ENCODE assay signal across 20 cellular contexts in genomic region chr19:29107831-29108230, GRCh38.
DNase-seq lines count a peak whose midpoint lies in the region; ATAC-seq, FAIRE-seq and TF ChIP-seq lines count a peak whose summit lies in the region.
"Had no signal": no experiment of that assay in that cellular context is flagged by ENCODE, and none has a peak within 500 bp of the region (broad histone marks: within the 10 kb centered on the region; RNA-seq: fewer than 3 reads in every experiment).

No MANE protein-coding gene starts in this region.

- intact Hi-C loops in posterior vena cava (cut with DNase I), result loop anchor here in 1 of 2 donors (5.0 kb wide), 1 partner anchor 299 kb away; no protein-coding TSS in a partner anchor

- POLR2A ChIA-PET in activated CD4-positive, alpha-beta T cell treated with anti-CD3 and anti-CD28 coated beads, Interleukin-2, amount 10 ng/mL, durations not matched to agents 7 days and 5 days (lab: Charles Lee), result no interaction called here

- no peaks in the 10 kb centered on the region for H3K27me3 ChIP-seq in bronchial epithelial cell (ENCODE audit: control insufficient read depth, insufficient read depth, low read length)

- no peaks in the 10 kb centered on the region for H3K4me1 Mint-ChIP-seq in stimulated activated effector memory CD8-positive, alpha-beta T cell treated with anti-CD3 and anti-CD28 coated beads, Interleukin-12 subunit alpha, Interleukin-12 subunit beta, amount 100 ng/mL, for 72 hours
- H3K4me1 Mint-ChIP-seq in activated CD4-positive, alpha-beta T cell treated with anti-CD3 and anti-CD28 coated beads, Interleukin-2, amount 10 ng/mL, durations not matched to agents 7 days and 5 days, result no peaks in the 10 kb centered on the region
- H3K4me1 Mint-ChIP-seq: CD4-positive, alpha-beta memory T cell had no signal

- no peak overlapping the region for H3K4me3 Mint-ChIP-seq in stimulated activated effector memory CD8-positive, alpha-beta T cell treated with anti-CD3 and anti-CD28 coated beads, Interleukin-12 subunit alpha, Interleukin-12 subunit beta, amount 100 ng/mL, for 72 hours
- H3K4me3 Mint-ChIP-seq in activated CD4-positive, alpha-beta T cell treated with anti-CD3 and anti-CD28 coated beads, Interleukin-2, amount 10 ng/mL, durations not matched to agents 7 days and 5 days, result no peak overlapping the region
- H3K4me3 Mint-ChIP-seq: CD4-positive, alpha-beta memory T cell had no signal

- TF ChIP-seq CTCF in bronchial epithelial cell (IDR thresholded peaks at IDR 0.05; ENCODE audit: insufficient read depth, low read length, severe bottlenecking), result no peak

- no peak for ATAC-seq in stimulated activated effector memory CD8-positive, alpha-beta T cell treated with anti-CD3 and anti-CD28 coated beads, Interleukin-12 subunit alpha, Interleukin-12 subunit beta, amount 100 ng/mL, for 72 hours
- no peak for ATAC-seq in GM21576 (IDR thresholded peaks at IDR 0.05; ENCODE audit: unreplicated experiment)
- ATAC-seq: GM12878 had no signal

- no peaks in the 10 kb centered on the region for H3K36me3 Mint-ChIP-seq in stimulated activated effector memory CD8-positive, alpha-beta T cell treated with anti-CD3 and anti-CD28 coated beads, Interleukin-12 subunit alpha, Interleukin-12 subunit beta, amount 100 ng/mL, for 72 hours
- no peaks in the 10 kb centered on the region for H3K36me3 Mint-ChIP-seq in activated CD4-positive, alpha-beta T cell treated with anti-CD3 and anti-CD28 coated beads, Interleukin-2, amount 10 ng/mL, durations not matched to agents 7 days and 5 days (ENCODE audit: low read depth)
- H3K36me3 Mint-ChIP-seq: CD4-positive, alpha-beta memory T cell had no signal

- H3K9me3 Mint-ChIP-seq in stimulated activated effector memory CD8-positive, alpha-beta T cell treated with anti-CD3 and anti-CD28 coated beads, Interleukin-12 subunit alpha, Interleukin-12 subunit beta, amount 100 ng/mL, for 72 hours, result peaks cover 3% of the 10 kb centered on the region
- H3K9me3 Mint-ChIP-seq in activated CD4-positive, alpha-beta T cell treated with anti-CD3 and anti-CD28 coated beads, Interleukin-2, amount 10 ng/mL, durations not matched to agents 7 days and 5 days, result peaks cover 15% of the 10 kb centered on the region

- H3K27me3 Mint-ChIP-seq in activated CD4-positive, alpha-beta T cell treated with anti-CD3 and anti-CD28 coated beads, Interleukin-2, amount 10 ng/mL, durations not matched to agents 7 days and 5 days, result no peaks in the 10 kb centered on the region

- H3K27ac Mint-ChIP-seq in stimulated activated effector memory CD8-positive, alpha-beta T cell treated with anti-CD3 and anti-CD28 coated beads, Interleukin-12 subunit alpha, Interleukin-12 subunit beta, amount 100 ng/mL, for 72 hours, result no peak overlapping the region
- no peak overlapping the region for H3K27ac Mint-ChIP-seq in activated CD4-positive, alpha-beta T cell treated with anti-CD3 and anti-CD28 coated beads, Interleukin-2, amount 10 ng/mL, durations not matched to agents 7 days and 5 days
- H3K27ac Mint-ChIP-seq: CD4-positive, alpha-beta memory T cell had no signal

- DNase-seq in AG20443 (ENCODE audit: low spot score) (peak; percentile 31), bronchial epithelial cell (ENCODE audit: low read depth) (no peak), posterior vena cava (ENCODE audit: low spot score) (peak; percentile 58), NOMO-1 treated with DMSO at 0.1 percent for 48 hours (lab: John Stamatoyannopoulos, UW; ENCODE audit: unreplicated experiment) (no peak)
- no peak for DNase-seq in stimulated activated effector memory CD8-positive, alpha-beta T cell treated with anti-CD3 and anti-CD28 coated beads, Interleukin-12 subunit alpha, Interleukin-12 subunit beta, amount 100 ng/mL, for 72 hours (ENCODE audit: low spot score in 2 of 2)
- no peak for DNase-seq in activated CD4-positive, alpha-beta T cell treated with anti-CD3 and anti-CD28 coated beads, Interleukin-2, amount 10 ng/mL, durations not matched to agents 7 days and 5 days
- DNase-seq: C1 segment of cervical spinal cord; Calu3; CD4-positive, alpha-beta memory T cell; COR-L47; DMS153; DND-41; EL; GDM1; H7; HCEC 1CT had no signal

- H3K4me3 ChIP-seq in bronchial epithelial cell (ENCODE audit: low read depth, low read length), result no peak overlapping the region
- H3K4me3 ChIP-seq: GM12878 had no signal

- FAIRE-seq in bronchial epithelial cell (lab: Jason Lieb, UNC), result peak; percentile 86
- FAIRE-seq: GM12878, GM19239, H1 had no signal

- no peaks in the 10 kb centered on the region for H3K36me3 ChIP-seq in bronchial epithelial cell (ENCODE audit: control insufficient read depth, insufficient read depth, low read length)

- CTCF ChIA-PET in activated CD4-positive, alpha-beta T cell treated with anti-CD3 and anti-CD28 coated beads, Interleukin-2, amount 10 ng/mL, durations not matched to agents 7 days and 5 days (lab: Charles Lee), result no interaction called here

Comparison
In these comparisons a context has a peak if more than half of its experiments do, and no peak if none do; other contexts are left out.
1. DNase-seq: peak in AG20443 (single experiment) and posterior vena cava (single experiment); none in bronchial epithelial cell (single experiment), stimulated activated effector memory CD8-positive, alpha-beta T cell treated with anti-CD3 and anti-CD28 coated beads, Interleukin-12 subunit alpha, Interleukin-12 subunit beta, amount 100 ng/mL, for 72 hours (0 of 2), activated CD4-positive, alpha-beta T cell treated with anti-CD3 and anti-CD28 coated beads, Interleukin-2, amount 10 ng/mL, durations not matched to agents 7 days and 5 days (single experiment) and NOMO-1 treated with DMSO at 0.1 percent for 48 hours (single experiment).